In genomic region chr9:90801507-90802289, GRCh38 we compare ENCODE assay signal across 8 cellular contexts. TPM values are rescaled to one million over a fixed set of nuclear protein-coding genes. Genes with fewer than 3 reads are reported as not detected.
DNase-seq lines count a peak whose midpoint lies in the region; ATAC-seq and TF ChIP-seq lines count a peak whose summit lies in the region.

Gene SYK (plus strand): TSS chr9:90801819. CDS start chr9:90843899, 42,080 bp downstream.

- H3K9me3 Mint-ChIP-seq in CD14-positive monocyte = peaks cover 0 to 5% (median 0%) of the 10 kb centered on the region in 7 donors
- no peaks in the 10 kb centered on the region for H3K9me3 Mint-ChIP-seq in natural killer cell treated with Interleukin-12 subunit alpha and Interleukin-12 subunit beta and Interleukin-15 and Interleukin-18, amount 100 ng/mL, for 72 hours

- intact Hi-C loops in CD14-positive monocyte (cut with micrococcal nuclease) = loop anchor here in 1 of 2 donors (5.0 to 10.0 kb wide), 2 partner anchors 36 to 623 kb away; partner anchors contain the start of gene NFIL3

- H3K36me3 Mint-ChIP-seq in CD14-positive monocyte = peaks cover 11 to 12% of the 10 kb centered on the region in 2 donors
- no peaks in the 10 kb centered on the region for H3K36me3 Mint-ChIP-seq in natural killer cell treated with Interleukin-12 subunit alpha and Interleukin-12 subunit beta and Interleukin-15 and Interleukin-18, amount 100 ng/mL, for 72 hours

- H3K4me1 Mint-ChIP-seq in CD14-positive monocyte = peaks cover 73% of the 10 kb centered on the region
- H3K4me1 Mint-ChIP-seq in natural killer cell treated with Interleukin-12 subunit alpha and Interleukin-12 subunit beta and Interleukin-15 and Interleukin-18, amount 100 ng/mL, for 72 hours (ENCODE audit: low read depth in 2 of 2) = peaks cover 32 to 40% of the 10 kb centered on the region in 2 donors

- ATAC-seq in GM18873 (IDR thresholded peaks at IDR 0.05; ENCODE audit: low FRiP score, unreplicated experiment) (peak; percentile 37), HG03342 (IDR thresholded peaks at IDR 0.05; ENCODE audit: unreplicated experiment) (peak; percentile 44)
- ATAC-seq in natural killer cell treated with Interleukin-12 subunit alpha and Interleukin-12 subunit beta and Interleukin-15 and Interleukin-18, amount 100 ng/mL, for 72 hours = peak; percentile 90 to 93

- DNase-seq in CD14-positive monocyte (ENCODE audit: low spot score) = peak; percentile 83
- DNase-seq in RKO (ENCODE audit: low spot score) = peak; percentile 67
- DNase-seq in epithelial cell of esophagus (ENCODE audit: low read depth) = peak; percentile 67
- DNase-seq in natural killer cell treated with Interleukin-12 subunit alpha and Interleukin-12 subunit beta and Interleukin-15 and Interleukin-18, amount 100 ng/mL, for 72 hours (ENCODE audit: low spot score) = peak; percentile 76
- DNase-seq in EL = no peak
- no peak for DNase-seq in cerebellum (ENCODE audit: low spot score)

- H3K4me3 Mint-ChIP-seq in CD14-positive monocyte = peak within 1 kb of the TSS; percentile 93
- peak within 1 kb of the TSS; percentile 87 for H3K4me3 Mint-ChIP-seq in natural killer cell treated with Interleukin-12 subunit alpha and Interleukin-12 subunit beta and Interleukin-15 and Interleukin-18, amount 100 ng/mL, for 72 hours

- H3K27me3 Mint-ChIP-seq in CD14-positive monocyte (ENCODE audit: low read depth in 3 of 3) = peaks cover 0 to 3% (median 3%) of the 10 kb centered on the region in 3 donors
- peaks cover 4 to 10% of the 10 kb centered on the region in 2 donors for H3K27me3 Mint-ChIP-seq in natural killer cell treated with Interleukin-12 subunit alpha and Interleukin-12 subunit beta and Interleukin-15 and Interleukin-18, amount 100 ng/mL, for 72 hours

- H3K27ac Mint-ChIP-seq in CD14-positive monocyte = peak within 1 kb of the TSS; percentile 96 to 99 (median 97)
- peak within 1 kb of the TSS; percentile 76 to 93 for H3K27ac Mint-ChIP-seq in natural killer cell treated with Interleukin-12 subunit alpha and Interleukin-12 subunit beta and Interleukin-15 and Interleukin-18, amount 100 ng/mL, for 72 hours

- TF ChIP-seq CTCF in CD14-positive monocyte (IDR thresholded peaks at IDR 0.05) (no peak), epithelial cell of esophagus (IDR thresholded peaks at IDR 0.05; ENCODE audit: insufficient read depth, low read depth, low read length, missing control alignments) (no peak)

- H3K4me3 ChIP-seq in epithelial cell of esophagus (ENCODE audit: low read length) = peak within 1 kb of the TSS; percentile 73

RNA-seq across cellular contexts. Expression of gene SYK, which starts in this region (rescaled TPM):
- polyA plus RNA-seq in CD14-positive monocyte = 100 to 1,000 TPM; 177 to 186 TPM
- 10 to 100 TPM; 25.8 to 53.0 TPM for total RNA-seq in natural killer cell treated with Interleukin-12 subunit alpha and Interleukin-12 subunit beta and Interleukin-15 and Interleukin-18, amount 100 ng/mL, for 72 hours
- total RNA-seq in cerebellum = 1.5 TPM

Comparison
In these comparisons a context has a peak if more than half of its experiments do, and no peak if none do; other contexts are left out.
1. RNA of gene SYK (total RNA-seq): 25.8 to 53.0 TPM in natural killer cell treated with Interleukin-12 subunit alpha and Interleukin-12 subunit beta and Interleukin-15 and Interleukin-18, amount 100 ng/mL, for 72 hours; 1.5 TPM in cerebellum (single experiment); every median in the first group is over 10 times any median in the second.
2. DNase-seq: peak in CD14-positive monocyte (single experiment), RKO (single experiment), epithelial cell of esophagus (single experiment) and natural killer cell treated with Interleukin-12 subunit alpha and Interleukin-12 subunit beta and Interleukin-15 and Interleukin-18, amount 100 ng/mL, for 72 hours (single experiment); none in EL (single experiment) and cerebellum (single experiment).
3. ATAC-seq: peak in every context shown above with its lines; median percentile 92 in natural killer cell treated with Interleukin-12 subunit alpha and Interleukin-12 subunit beta and Interleukin-15 and Interleukin-18, amount 100 ng/mL, for 72 hours; 44 in HG03342; 37 in GM18873.